27 cellular contexts compared by ENCODE assay signal in genomic region chr1:160853756-160854155, GRCh38. TPM values are rescaled to one million over a fixed set of nuclear protein-coding genes. Genes with fewer than 3 reads are reported as not detected.
A peak's percentile ranks its signal among the peaks of the same experiment; 100 is the strongest.
DNase-seq lines count a peak whose midpoint lies in the region; ATAC-seq and TF ChIP-seq lines count a peak whose summit lies in the region.
"Had no signal": no experiment of that assay in that cellular context is flagged by ENCODE, and none has a peak within 500 bp of the region (broad histone marks: within the 10 kb centered on the region; RNA-seq: fewer than 3 reads in every experiment).

No MANE protein-coding gene starts in this region.

- no peak for TF ChIP-seq CTCF in activated CD8-positive, alpha-beta T cell treated with anti-CD3 and anti-CD28 coated beads for 36 hours (IDR thresholded peaks at IDR 0.05)
- no peak for TF ChIP-seq CTCF in type B pancreatic cell (conservative IDR thresholded peaks at IDR 0.05)

- no peak for DNase-seq in activated naive CD8-positive, alpha-beta T cell treated with anti-CD3 and anti-CD28 coated beads for 36 hours
- no peak for DNase-seq in activated CD8-positive, alpha-beta T cell treated with anti-CD3 and anti-CD28 coated beads for 36 hours
- DNase-seq in left lobe of liver (ENCODE audit: low spot score) (peak; percentile 16), type B pancreatic cell (ENCODE audit: extremely low spot score, unreplicated experiment) (no peak), middle frontal gyrus (ENCODE audit: extremely low spot score, low spot score) (no peak), 8988T (no peak), COLO829 (ENCODE audit: low spot score) (no peak)
- DNase-seq: BE2C; Calu3; CD4-positive, alpha-beta T cell; HCEC 1CT; IMR-90; Karpas-422; NCI-H1417; NCI-H1694 treated with DMSO at 0.1 percent for 48 hours; NCI-H2081 treated with DMSO at 0.1 percent for 48 hours; NCI-H446; NCI-H526; PC-3; Right ventricle myocardium superior had no signal

- ATAC-seq in activated CD8-positive, alpha-beta T cell treated with anti-CD3 and anti-CD28 coated beads for 36 hours, result no peak
- ATAC-seq in left lobe of liver, result no peak
- ATAC-seq: A549, GM23338, PC-3 had no signal

- CTCF ChIA-PET in activated CD8-positive, alpha-beta T cell treated with anti-CD3 and anti-CD28 coated beads for 36 hours (lab: Charles Lee), result interaction anchor here (0.8 to 1.4 kb wide), 5 partner anchors 9 to 23 kb away, joined by 3 to 8 read pairs (median 4); partner anchors contain the start of gene CD244

- no peak overlapping the region for H3K4me3 Mint-ChIP-seq in activated naive CD8-positive, alpha-beta T cell
- H3K4me3 Mint-ChIP-seq in activated naive CD8-positive, alpha-beta T cell treated with anti-CD3 and anti-CD28 coated beads for 36 hours, result no peak overlapping the region
- H3K4me3 Mint-ChIP-seq in activated CD8-positive, alpha-beta T cell treated with anti-CD3 and anti-CD28 coated beads for 36 hours, result no peak overlapping the region
- H3K4me3 Mint-ChIP-seq in type B pancreatic cell, result no peak overlapping the region
- H3K4me3 Mint-ChIP-seq: CD4-positive, alpha-beta T cell; GM23338 had no signal

- H3K27ac Mint-ChIP-seq in activated naive CD8-positive, alpha-beta T cell, result peak overlapping the region; percentile 10
- H3K27ac Mint-ChIP-seq in activated naive CD8-positive, alpha-beta T cell treated with anti-CD3 and anti-CD28 coated beads for 36 hours, result no peak overlapping the region
- peak overlapping the region; percentile 62 for H3K27ac Mint-ChIP-seq in activated CD8-positive, alpha-beta T cell treated with anti-CD3 and anti-CD28 coated beads for 36 hours
- peak overlapping the region; percentile 62 for H3K27ac Mint-ChIP-seq in type B pancreatic cell
- H3K27ac Mint-ChIP-seq: CD4-positive, alpha-beta T cell; GM23338 had no signal

- POLR2A ChIA-PET in activated CD8-positive, alpha-beta T cell treated with anti-CD3 and anti-CD28 coated beads for 36 hours (lab: Charles Lee), result interaction anchor here (0.8 kb wide), 1 partner anchor 23 kb away, joined by 3 read pairs; no protein-coding TSS in a partner anchor

- no peaks in the 10 kb centered on the region for H3K9me3 Mint-ChIP-seq in activated naive CD8-positive, alpha-beta T cell (ENCODE audit: low read depth)
- no peaks in the 10 kb centered on the region for H3K9me3 Mint-ChIP-seq in activated naive CD8-positive, alpha-beta T cell treated with anti-CD3 and anti-CD28 coated beads for 36 hours
- H3K9me3 Mint-ChIP-seq in activated CD8-positive, alpha-beta T cell treated with anti-CD3 and anti-CD28 coated beads for 36 hours, result peaks cover 2% of the 10 kb centered on the region
- H3K9me3 Mint-ChIP-seq in type B pancreatic cell, result no peaks in the 10 kb centered on the region
- H3K9me3 Mint-ChIP-seq: CD4-positive, alpha-beta T cell; GM23338 had no signal

- no peaks in the 10 kb centered on the region for H3K27me3 Mint-ChIP-seq in activated naive CD8-positive, alpha-beta T cell
- no peaks in the 10 kb centered on the region for H3K27me3 Mint-ChIP-seq in activated naive CD8-positive, alpha-beta T cell treated with anti-CD3 and anti-CD28 coated beads for 36 hours
- no peaks in the 10 kb centered on the region for H3K27me3 Mint-ChIP-seq in activated CD8-positive, alpha-beta T cell treated with anti-CD3 and anti-CD28 coated beads for 36 hours
- H3K27me3 Mint-ChIP-seq in type B pancreatic cell, result peaks cover 2% of the 10 kb centered on the region
- H3K27me3 Mint-ChIP-seq: CD4-positive, alpha-beta T cell had no signal

- H3K36me3 Mint-ChIP-seq in activated naive CD8-positive, alpha-beta T cell, result no peaks in the 10 kb centered on the region
- H3K36me3 Mint-ChIP-seq in activated naive CD8-positive, alpha-beta T cell treated with anti-CD3 and anti-CD28 coated beads for 36 hours, result no peaks in the 10 kb centered on the region
- no peaks in the 10 kb centered on the region for H3K36me3 Mint-ChIP-seq in activated CD8-positive, alpha-beta T cell treated with anti-CD3 and anti-CD28 coated beads for 36 hours (ENCODE audit: low read depth)
- no peaks in the 10 kb centered on the region for H3K36me3 Mint-ChIP-seq in type B pancreatic cell

- intact Hi-C loops in activated CD8-positive, alpha-beta T cell treated with anti-CD3 and anti-CD28 coated beads for 36 hours (cut with micrococcal nuclease), result no loop called here

- H3K4me1 Mint-ChIP-seq in activated naive CD8-positive, alpha-beta T cell (ENCODE audit: low read depth), result peaks cover 10% of the 10 kb centered on the region
- H3K4me1 Mint-ChIP-seq in activated naive CD8-positive, alpha-beta T cell treated with anti-CD3 and anti-CD28 coated beads for 36 hours, result peaks cover 5% of the 10 kb centered on the region
- H3K4me1 Mint-ChIP-seq in activated CD8-positive, alpha-beta T cell treated with anti-CD3 and anti-CD28 coated beads for 36 hours (ENCODE audit: low read depth), result peaks cover 15% of the 10 kb centered on the region
- H3K4me1 Mint-ChIP-seq in type B pancreatic cell (ENCODE audit: unreplicated experiment), result no peaks in the 10 kb centered on the region
- H3K4me1 Mint-ChIP-seq: GM23338 had no signal

RNA-seq across cellular contexts. Expression of gene CD244, which starts 8.9 kb away (rescaled TPM):
- under 1 TPM; 0.28 to 0.37 TPM for total RNA-seq in activated naive CD8-positive, alpha-beta T cell treated with anti-CD3 and anti-CD28 coated beads for 36 hours
- 1 to 10 TPM; 1.4 to 1.8 TPM for total RNA-seq in activated CD8-positive, alpha-beta T cell treated with anti-CD3 and anti-CD28 coated beads for 36 hours
- total RNA-seq in left lobe of liver (0.91 TPM), type B pancreatic cell (ENCODE audit: low replicate concordance) (0.50 and 0.56 TPM in 2 replicates)
- total RNA-seq: Calu3, Daoy, GM23338, IMR-90, MCF 10A, PC-3, RPMI7951 had no signal

RNA-seq across cellular contexts. Expression of gene ITLN1, which starts 31.2 kb away (rescaled TPM):
- not detected for total RNA-seq in activated naive CD8-positive, alpha-beta T cell treated with anti-CD3 and anti-CD28 coated beads for 36 hours
- total RNA-seq in activated CD8-positive, alpha-beta T cell treated with anti-CD3 and anti-CD28 coated beads for 36 hours, result not detected
- total RNA-seq in left lobe of liver (2.4 TPM), type B pancreatic cell (ENCODE audit: low replicate concordance) (23.1 and 59.8 TPM in 2 replicates)
- total RNA-seq: Calu3; CD4-positive, alpha-beta T cell; GM23338; IMR-90; MCF 10A; PC-3; RPMI7951; SK-MEL-5 had no signal

RNA-seq across cellular contexts. Expression of gene LY9, which starts 57.8 kb away (rescaled TPM):
- total RNA-seq in activated naive CD8-positive, alpha-beta T cell treated with anti-CD3 and anti-CD28 coated beads for 36 hours, result 10 to 100 TPM; 28.3 to 29.0 TPM
- 10 to 100 TPM; 19.1 to 19.5 TPM for total RNA-seq in activated CD8-positive, alpha-beta T cell treated with anti-CD3 and anti-CD28 coated beads for 36 hours
- 0.18 TPM for total RNA-seq in left lobe of liver
- total RNA-seq in type B pancreatic cell (ENCODE audit: low replicate concordance), result not detected in 2 replicates
- total RNA-seq: Calu3, GM23338, IMR-90, MCF 10A, PC-3, Right ventricle myocardium superior, RPMI7951, SK-MEL-5 had no signal

Comparison
In these comparisons a context has a peak if more than half of its experiments do, and no peak if none do; other contexts are left out.
1. RNA of gene LY9, which starts 57.8 kb away (total RNA-seq): 28.3 to 29.0 TPM in activated naive CD8-positive, alpha-beta T cell treated with anti-CD3 and anti-CD28 coated beads for 36 hours and 19.1 to 19.5 TPM in activated CD8-positive, alpha-beta T cell treated with anti-CD3 and anti-CD28 coated beads for 36 hours; 0.18 TPM in left lobe of liver (single experiment) and not detected in type B pancreatic cell; every median in the first group is over 10 times any median in the second.